ENCODE assay signal across 8 cellular contexts in the genomic region with DNA sequence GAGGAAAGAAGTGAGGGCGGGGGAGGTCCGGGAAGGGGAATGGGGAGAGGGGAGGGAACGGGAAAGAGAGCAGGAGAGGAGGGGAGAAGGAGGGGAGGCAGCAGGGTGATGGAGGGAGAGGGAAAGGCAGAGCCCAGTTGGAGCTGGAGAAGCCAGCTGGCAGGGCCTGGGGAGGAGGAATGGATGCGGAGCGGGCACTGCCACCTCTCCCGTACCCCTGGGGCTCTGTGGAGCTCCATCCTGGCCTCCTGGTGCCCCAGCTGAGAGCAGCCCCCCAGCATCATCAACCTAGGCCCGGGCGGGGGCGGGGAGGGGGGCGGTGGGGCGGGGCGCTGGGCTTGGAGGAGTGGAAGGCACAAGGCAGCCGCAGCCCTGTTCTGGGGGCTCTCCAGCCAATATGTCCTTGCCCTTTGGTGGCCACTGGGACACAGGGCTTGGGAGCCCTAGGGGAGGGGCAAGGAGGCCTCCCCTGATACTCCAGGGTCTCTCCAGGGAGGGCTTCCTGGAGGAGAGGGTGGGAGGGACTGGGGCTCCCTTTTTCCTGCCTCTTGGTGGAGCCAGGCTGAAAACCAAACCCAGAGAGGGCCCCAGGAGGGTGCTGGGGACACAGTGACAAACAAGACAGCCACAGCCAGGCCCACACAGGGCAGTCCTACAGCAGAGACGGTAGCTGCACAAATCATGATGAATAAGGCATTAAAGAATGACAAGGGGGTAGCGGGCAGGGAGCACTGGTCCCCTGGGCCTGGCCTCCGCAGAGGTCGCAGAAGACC.
A peak's percentile ranks its signal among the peaks of the same experiment; 100 is the strongest.
DNase-seq lines count a peak whose midpoint lies in the region; ATAC-seq and TF ChIP-seq lines count a peak whose summit lies in the region.

No MANE protein-coding gene starts in this region.

- H3K9me3 ChIP-seq in mammary epithelial cell (replicated peaks; ENCODE audit: insufficient read depth, low read length) (no peaks in the 10 kb centered on the region), stomach smooth muscle (ENCODE audit: control insufficient read depth in 2 of 2, low read length in 2 of 2) (no peaks in the 10 kb centered on the region)

- no CpG with 5 or more reads among the region's 17 CpGs for WGBS in mammary epithelial cell (ENCODE audit: low coverage, missing lambda C conversion rate)

- CTCF ChIA-PET in mammary epithelial cell (lab: Charles Lee; ENCODE audit: low non-redundant PET): no interaction called here

- H3K27me3 ChIP-seq in mammary epithelial cell (ENCODE audit: insufficient read depth, low read length) (no peaks in the 10 kb centered on the region), stomach smooth muscle (ENCODE audit: control insufficient read depth in 1 of 2, insufficient read depth in 2 of 2, low read length in 2 of 2) (no peaks in the 10 kb centered on the region)

- DNase-seq in COR-L47 (lab: John Stamatoyannopoulos, UW): peak; percentile 55
- DNase-seq in NCI-H1694 (lab: John Stamatoyannopoulos, UW): peak; percentile 75
- no peak for DNase-seq in mammary epithelial cell
- DNase-seq in left kidney (ENCODE audit: low read depth, low spot score): peak; percentile 67
- DNase-seq in stimulated activated CD8-positive, alpha-beta memory T cell treated with anti-CD3 and anti-CD28 coated beads, Interleukin-4, amount 100 ng/mL, for 48 hours: no peak
- DNase-seq in COLO668 (lab: John Stamatoyannopoulos, UW; ENCODE audit: unreplicated experiment): no peak

- peak overlapping the region; percentile 27 for H3K9ac ChIP-seq in mammary epithelial cell (ENCODE audit: insufficient read depth, low read length)
- H3K9ac ChIP-seq in stomach smooth muscle (ENCODE audit: low read length in 2 of 2): peak overlapping the region; percentile 92 to 94

- H3K4me3 ChIP-seq in mammary epithelial cell (replicated peaks in 1 of 3; ENCODE audit: insufficient read depth in 1 of 3, low read depth in 2 of 3, low read length in 3 of 3) (peak overlapping the region; percentile 51 to 61 (median 51)), stomach smooth muscle (ENCODE audit: low read length in 2 of 2) (peak overlapping the region; percentile 70 to 83)

- no peaks in the 10 kb centered on the region for H3K79me2 ChIP-seq in mammary epithelial cell (ENCODE audit: insufficient read depth, low read length)

- TF ChIP-seq CTCF in mammary epithelial cell (conservative IDR thresholded peaks at IDR 0.05 in 1 of 2, IDR thresholded peaks at IDR 0.05 in 1 of 2; ENCODE audit: extremely low read depth in 1 of 2, insufficient read depth in 1 of 2, low read depth in 1 of 2, low read length in 2 of 2): no peak

- BruUV-seq in mammary epithelial cell (replicated peaks; lab: Mats Ljungman, UMichigan): no TSS peak

- no peak for ATAC-seq in HG02885 (IDR thresholded peaks at IDR 0.05; ENCODE audit: poor library complexity, unreplicated experiment)

- peaks cover 16% of the 10 kb centered on the region for H3K4me1 ChIP-seq in mammary epithelial cell (ENCODE audit: insufficient read depth, low read length)
- peaks cover 77% of the 10 kb centered on the region for H3K4me1 ChIP-seq in stomach smooth muscle (ENCODE audit: control insufficient read depth, insufficient read depth, low read length)

- H3K36me3 ChIP-seq in mammary epithelial cell (ENCODE audit: insufficient read depth, low read length) (no peaks in the 10 kb centered on the region), stomach smooth muscle (ENCODE audit: control insufficient read depth in 2 of 2, insufficient read depth in 2 of 2, low read length in 2 of 2) (peaks cover 0 to 2% of the 10 kb centered on the region in 2 donors)

- dilution Hi-C loops in mammary epithelial cell (cut with HindIII; ENCODE audit: low sequenced_read_pairs): no loop called here

- H2AFZ ChIP-seq in mammary epithelial cell (ENCODE audit: low read depth, low read length): peak overlapping the region; percentile 83

- intact Hi-C loops in mammary epithelial cell (cut with micrococcal nuclease): loop anchor here (2.0 to 5.0 kb wide), 4 partner anchors 35 to 358 kb away; no protein-coding TSS in a partner anchor

- no peaks in the 10 kb centered on the region for H4K20me1 ChIP-seq in mammary epithelial cell (ENCODE audit: insufficient read depth, low read length)

- in situ Hi-C loops in mammary epithelial cell (cut with MboI; ENCODE audit: low sequenced_read_pairs in 2 of 2): loop anchor here in 1 of 2 donors (25.0 kb wide), 1 partner anchor 360 kb away; no protein-coding TSS in a partner anchor

- no peak overlapping the region for H3K27ac ChIP-seq in mammary epithelial cell (ENCODE audit: insufficient read depth, low read depth, low read length)
- peak overlapping the region; percentile 99 for H3K27ac ChIP-seq in stomach smooth muscle (ENCODE audit: low read length)

- peak overlapping the region; percentile 98 for H3K4me2 ChIP-seq in mammary epithelial cell (ENCODE audit: insufficient read depth, low read depth, low read length)

Comparison
In these comparisons a context has a peak if more than half of its experiments do, and no peak if none do; other contexts are left out.
1. DNase-seq: peak in COR-L47 (single experiment), NCI-H1694 (single experiment) and left kidney (single experiment); none in mammary epithelial cell (single experiment), stimulated activated CD8-positive, alpha-beta memory T cell treated with anti-CD3 and anti-CD28 coated beads, Interleukin-4, amount 100 ng/mL, for 48 hours (single experiment) and COLO668 (single experiment).